ENCODE assay signal across 8 cellular contexts in genomic region chr7:29988391-29989256, GRCh38. TPM values are rescaled to one million over a fixed set of nuclear protein-coding genes. Genes with fewer than 3 reads are reported as not detected.
DNase-seq lines count a peak whose midpoint lies in the region; ATAC-seq and TF ChIP-seq lines count a peak whose summit lies in the region.

No MANE protein-coding gene starts in this region.

- H3K36me3 ChIP-seq in HEK293 (ENCODE audit: control insufficient read depth in 2 of 2, insufficient read depth in 1 of 2, low read length in 2 of 2) (peaks cover 0 to 5% of the 10 kb centered on the region in 2 experiments; a peak in 1 of 3 replicates), endocrine pancreas (ENCODE audit: control insufficient read depth, insufficient read depth, low read length) (no peaks in the 10 kb centered on the region), lower lobe of right lung (no peaks in the 10 kb centered on the region)

- H3K4me3 ChIP-seq in GM12864 (ENCODE audit: low read depth, low read length) (peak overlapping the region; percentile 75), HEK293 (ENCODE audit: low read depth, low read length) (peak overlapping the region; percentile 68), endocrine pancreas (ENCODE audit: control insufficient read depth, insufficient read depth, low read length) (peak overlapping the region; percentile 54), lower lobe of right lung (peak overlapping the region; percentile 95)

- peak overlapping the region; percentile 89 for H3K27ac ChIP-seq in HEK293 (ENCODE audit: extremely low read depth, low read depth, low read length)
- peak overlapping the region; percentile 91 for H3K27ac ChIP-seq in lower lobe of right lung

- H3K4me1 Mint-ChIP-seq in activated CD4-positive, alpha-beta memory T cell treated with anti-CD3 and anti-CD28 coated beads, Interleukin-2, amount 10 ng/mL, durations not matched to agents 7 days and 5 days, result peaks cover 11% of the 10 kb centered on the region

- H3K4me1 ChIP-seq in HEK293 (ENCODE audit: control insufficient read depth, insufficient read depth, low read length), result peaks cover 5% of the 10 kb centered on the region
- H3K4me1 ChIP-seq in endocrine pancreas (ENCODE audit: control insufficient read depth, insufficient read depth, low read length), result peaks cover 6% of the 10 kb centered on the region
- H3K4me1 ChIP-seq in lower lobe of right lung, result peaks cover 22% of the 10 kb centered on the region

- peak; percentile 78 to 80 for ATAC-seq in lower lobe of right lung

- H3K9me3 ChIP-seq in HEK293 (ENCODE audit: control insufficient read depth, insufficient read depth, low read depth, low read length), result no peaks in the 10 kb centered on the region
- no peaks in the 10 kb centered on the region for H3K9me3 ChIP-seq in endocrine pancreas (ENCODE audit: control insufficient read depth, low read length)
- H3K9me3 ChIP-seq in lower lobe of right lung, result peaks cover 10% of the 10 kb centered on the region

- peak overlapping the region; percentile 71 for H3K4me3 Mint-ChIP-seq in activated CD4-positive, alpha-beta memory T cell treated with anti-CD3 and anti-CD28 coated beads, Interleukin-2, amount 10 ng/mL, durations not matched to agents 7 days and 5 days

- CTCF ChIA-PET in HEK293 (lab: Yijun Ruan, JAX), result interaction anchor here (0.7 to 1.2 kb wide), 3 partner anchors 12 to 214 kb away, joined by 3 to 4 read pairs (median 3); no protein-coding TSS in a partner anchor
- CTCF ChIA-PET in activated CD4-positive, alpha-beta memory T cell treated with anti-CD3 and anti-CD28 coated beads, Interleukin-2, amount 10 ng/mL, durations not matched to agents 7 days and 5 days (lab: Charles Lee), result no interaction called here

- H3K27me3 Mint-ChIP-seq in activated CD4-positive, alpha-beta memory T cell treated with anti-CD3 and anti-CD28 coated beads, Interleukin-2, amount 10 ng/mL, durations not matched to agents 7 days and 5 days, result peaks cover 55% of the 10 kb centered on the region

- no peaks in the 10 kb centered on the region for H3K27me3 ChIP-seq in endocrine pancreas (ENCODE audit: control insufficient read depth, insufficient read depth, low read length)
- H3K27me3 ChIP-seq in lower lobe of right lung (ENCODE audit: low read depth), result peaks cover 5% of the 10 kb centered on the region

- H3K9me3 Mint-ChIP-seq in activated CD4-positive, alpha-beta memory T cell treated with anti-CD3 and anti-CD28 coated beads, Interleukin-2, amount 10 ng/mL, durations not matched to agents 7 days and 5 days, result peaks cover 2% of the 10 kb centered on the region

- POLR2A ChIA-PET in HEK293 (lab: Yijun Ruan, JAX), result interaction anchor here (0.5 to 1.6 kb wide), 6 partner anchors 11 to 652 kb away, joined by 3 to 12 read pairs (median 4); partner anchors contain the start of genes FKBP14 and PLEKHA8
- POLR2A ChIA-PET in activated CD4-positive, alpha-beta memory T cell treated with anti-CD3 and anti-CD28 coated beads, Interleukin-2, amount 10 ng/mL, durations not matched to agents 7 days and 5 days (lab: Charles Lee), result no interaction called here

- TF ChIP-seq CTCF in GM12864 (IDR thresholded peaks at IDR 0.05; ENCODE audit: low read depth, low read length, missing control alignments) (no peak), HEK293 (tag by site-specific recombination; IDR thresholded peaks at IDR 0.05) (no peak), lower lobe of right lung (IDR thresholded peaks at IDR 0.05) (no peak)

- H3K9ac ChIP-seq in endocrine pancreas (ENCODE audit: control insufficient read depth, insufficient read depth, low read length), result peak overlapping the region; percentile 91

- DNase-seq in GM12864 (ENCODE audit: low read depth) (peak; percentile 68), NCI-H1105 (lab: John Stamatoyannopoulos, UW) (peak; percentile 51), lower lobe of right lung (peak; percentile 79), HPDE6-E6E7 (ENCODE audit: extremely low spot score) (no peak)
- peak; percentile 20 for DNase-seq in activated CD4-positive, alpha-beta memory T cell treated with anti-CD3 and anti-CD28 coated beads, Interleukin-2, amount 10 ng/mL, durations not matched to agents 7 days and 5 days
- peak; percentile 9 for DNase-seq in stimulated activated naive CD4-positive, alpha-beta T cell treated with Interleukin-2 at 50 U/mL for 16 hours (lab: John Stamatoyannopoulos, UW)

- H3K27ac Mint-ChIP-seq in activated CD4-positive, alpha-beta memory T cell treated with anti-CD3 and anti-CD28 coated beads, Interleukin-2, amount 10 ng/mL, durations not matched to agents 7 days and 5 days, result peak overlapping the region; percentile 76

- peaks cover 4% of the 10 kb centered on the region for H3K36me3 Mint-ChIP-seq in activated CD4-positive, alpha-beta memory T cell treated with anti-CD3 and anti-CD28 coated beads, Interleukin-2, amount 10 ng/mL, durations not matched to agents 7 days and 5 days (ENCODE audit: low read depth)

- intact Hi-C loops in lower lobe of right lung (cut with DNase I), result no loop called here

TF ChIP-seq in HEK293, 187 proteins besides CTCF, POLR2A, EP300 and RAD21 (continues in another document):
- TF ChIP-seq SP7 (tag by site-specific recombination; IDR thresholded peaks at IDR 0.05), result peak; percentile 33; the same call in 1 of the 2 replicates
- TF ChIP-seq ZXDB (tag by site-specific recombination; IDR thresholded peaks at IDR 0.05), result peak; percentile 27; the same call in 1 of the 2 replicates
- TF ChIP-seq ZBTB21 (tag by site-specific recombination; IDR thresholded peaks at IDR 0.05), result no peak
- TF ChIP-seq YY1 (tag by site-specific recombination; IDR thresholded peaks at IDR 0.05), result peak; percentile 58
- TF ChIP-seq RBAK (tag by site-specific recombination; IDR thresholded peaks at IDR 0.05), result no peak
- TF ChIP-seq ZBTB17 (tag by site-specific recombination; IDR thresholded peaks at IDR 0.05), result peak; percentile 60; the same call in 1 of the 2 replicates
- peak; percentile 74 for TF ChIP-seq ZNF10 (tag by site-specific recombination; IDR thresholded peaks at IDR 0.05)
- TF ChIP-seq ZNF18 (tag by site-specific recombination; IDR thresholded peaks at IDR 0.05), result peak; percentile 58; the same call in 1 of the 2 replicates
- TF ChIP-seq ZNF335 (tag by site-specific recombination; conservative IDR thresholded peaks at IDR 0.05), result peak; percentile 60; the same call in 1 of the 2 replicates
- no peak for TF ChIP-seq ZNF274 (IDR thresholded peaks at IDR 0.05; ENCODE audit: low read length)
- no peak for TF ChIP-seq ZNF274 (tag by site-specific recombination; IDR thresholded peaks at IDR 0.05; ENCODE audit: borderline replicate concordance)
- peak; percentile 77 for TF ChIP-seq ZBTB20 (tag by site-specific recombination; IDR thresholded peaks at IDR 0.05)
- 0 out of 2 replicates have a peak, but pooled peaks have one; percentile 24 for TF ChIP-seq PATZ1 (tag by site-specific recombination; IDR thresholded peaks at IDR 0.05)
- TF ChIP-seq ZNF341 (tag by site-specific recombination; IDR thresholded peaks at IDR 0.05; ENCODE audit: low read depth), result 0 out of 2 replicates have a peak, but pooled peaks have one; percentile 15
- no peak for TF ChIP-seq ZNF707 (tag by site-specific recombination; IDR thresholded peaks at IDR 0.05)
- 0 out of 2 replicates have a peak, but pooled peaks have one; percentile 22 for TF ChIP-seq ZBTB1 (tag by site-specific recombination; IDR thresholded peaks at IDR 0.05)
- TF ChIP-seq KLF1 (tag by site-specific recombination; IDR thresholded peaks at IDR 0.05), result peak; percentile 35; the same call in 1 of the 2 replicates
- TF ChIP-seq PRDM1 (tag by site-specific recombination; IDR thresholded peaks at IDR 0.05), result no peak
- peak; percentile 44; the same call in 1 of the 2 replicates for TF ChIP-seq ZNF2 (tag by site-specific recombination; IDR thresholded peaks at IDR 0.05)
- TF ChIP-seq HOXA7 (CRISPR knock-in tag; IDR thresholded peaks at IDR 0.05; ENCODE audit: borderline replicate concordance), result no peak
- 0 out of 2 replicates have a peak, but pooled peaks have one; percentile 16 for TF ChIP-seq ZNF596 (tag by site-specific recombination; IDR thresholded peaks at IDR 0.05)

RNA-seq across cellular contexts. Expression of gene SCRN1, which starts 1.0 kb away (rescaled TPM):
- total RNA-seq in activated CD4-positive, alpha-beta memory T cell treated with anti-CD3 and anti-CD28 coated beads, Interleukin-2, amount 10 ng/mL, durations not matched to agents 7 days and 5 days, result 1 to 10 TPM; 2.0 to 2.5 TPM
- 28.2 TPM for total RNA-seq in lower lobe of right lung

RNA-seq across cellular contexts. Expression of gene FKBP14, which starts 37.9 kb away (rescaled TPM):
- 1 to 10 TPM; 5.0 to 7.1 TPM for total RNA-seq in activated CD4-positive, alpha-beta memory T cell treated with anti-CD3 and anti-CD28 coated beads, Interleukin-2, amount 10 ng/mL, durations not matched to agents 7 days and 5 days
- 11.7 TPM for total RNA-seq in lower lobe of right lung

RNA-seq across cellular contexts. Expression of gene PLEKHA8, which starts 39.6 kb away (rescaled TPM):
- 10 to 100 TPM; 10.3 to 10.7 TPM for total RNA-seq in activated CD4-positive, alpha-beta memory T cell treated with anti-CD3 and anti-CD28 coated beads, Interleukin-2, amount 10 ng/mL, durations not matched to agents 7 days and 5 days
- 8.8 TPM for total RNA-seq in lower lobe of right lung
